21 cellular contexts compared by ENCODE assay signal in genomic region chr10:20181408-20181807, GRCh38.
DNase-seq lines count a peak whose midpoint lies in the region; ATAC-seq, FAIRE-seq and TF ChIP-seq lines count a peak whose summit lies in the region.
"Had no signal": no experiment of that assay in that cellular context is flagged by ENCODE, and none has a peak within 500 bp of the region (broad histone marks: within the 10 kb centered on the region; RNA-seq: fewer than 3 reads in every experiment).

No MANE protein-coding gene starts in this region.

- no peak overlapping the region for H3K4me3 ChIP-seq in A549
- no peak overlapping the region for H3K4me3 ChIP-seq in colonic mucosa
- H3K4me3 ChIP-seq: Peyer's patch had no signal

- CTCF ChIA-PET in A549 (lab: Yijun Ruan, JAX) = interaction anchor here (0.5 kb wide), 1 partner anchor 1784 kb away, joined by 3 read pairs; no protein-coding TSS in a partner anchor

- TF ChIP-seq CTCF in A549 (IDR thresholded peaks at IDR 0.05) (no peak), colonic mucosa (IDR thresholded peaks at IDR 0.05) (no peak)

- POLR2A ChIA-PET in A549 (lab: Yijun Ruan, JAX) = no interaction called here

- no peaks in the 10 kb centered on the region for H3K36me3 ChIP-seq in colonic mucosa

- WGBS in A549 (ENCODE audit: missing lambda C conversion rate) = 12% methylated on average over 4 of the region's 4 CpGs

- TF ChIP-seq POLR2A in A549 (IDR thresholded peaks at IDR 0.05; ENCODE audit: low read length) = no peak

- H3K4me1 ChIP-seq in A549 (no peaks in the 10 kb centered on the region), colonic mucosa (no peaks in the 10 kb centered on the region)
- H3K4me1 ChIP-seq: Peyer's patch had no signal

- H3K27ac ChIP-seq in A549 (no peak overlapping the region), colonic mucosa (no peak overlapping the region)
- H3K27ac ChIP-seq: Peyer's patch had no signal

- no peak overlapping the region for H3K9ac ChIP-seq in colonic mucosa (ENCODE audit: low read depth in 2 of 2, low read length in 2 of 2)

- 0 out of 3 replicates have a peak overlapping the region, but pooled peaks have one; percentile 27 for H3K4me2 ChIP-seq in A549

- no peak for TF ChIP-seq EP300 in A549 (IDR thresholded peaks at IDR 0.05)

- intact Hi-C loops in colonic mucosa (cut with DNase I) = no loop called here

- TF ChIP-seq RAD21 in A549 (conservative IDR thresholded peaks at IDR 0.05 in 1 of 2, IDR thresholded peaks at IDR 0.05 in 1 of 2) = no peak

- ATAC-seq in A549 (no peak), HG02798 (IDR thresholded peaks at IDR 0.05; ENCODE audit: poor library complexity, unreplicated experiment) (peak; percentile 46), GM18873 (IDR thresholded peaks at IDR 0.05; ENCODE audit: low FRiP score, unreplicated experiment) (no peak)

- no peak for DNase-seq in A549 (ENCODE audit: low read depth in 1 of 2, low spot score in 1 of 2)
- DNase-seq in globus pallidus (ENCODE audit: low spot score) = peak; percentile 47
- peak; percentile 11 for DNase-seq in pons (ENCODE audit: low spot score)
- no peak for DNase-seq in NCI-H82 treated with DMSO at 0.1 percent for 48 hours (lab: John Stamatoyannopoulos, UW; ENCODE audit: unreplicated experiment)
- DNase-seq in colonic mucosa = no peak
- DNase-seq in KG1 (lab: John Stamatoyannopoulos, UW) = no peak
- DNase-seq: 8988T; Caco-2; CD4-positive, alpha-beta T cell; GOT3; NCI-H1092; NCI-H1436 treated with DMSO at 0.1 percent for 48 hours; NCI-H2029; NCI-H2171; NCI-H526; NK-92 treated with Interleukin-12 subunit alpha and Interleukin-12 subunit beta, amount 100 ng/mL, for 24 hours; Peyer's patch; Right ventricle myocardium superior had no signal

- FAIRE-seq in A549 (lab: Jason Lieb, UNC) = no peak
- FAIRE-seq: G401.6 had no signal

- H3K9me3 ChIP-seq in A549 (no peaks in the 10 kb centered on the region), colonic mucosa (no peaks in the 10 kb centered on the region)
- H3K9me3 ChIP-seq: Caco-2, Peyer's patch had no signal

- H3K27me3 ChIP-seq in colonic mucosa = no peaks in the 10 kb centered on the region
- H3K27me3 ChIP-seq: Peyer's patch had no signal

TF ChIP-seq in A549, 52 proteins besides CTCF, POLR2A, EP300 and RAD21:
- TF ChIP-seq ZFP36 (IDR thresholded peaks at IDR 0.05; ENCODE audit: borderline replicate concordance, partially characterized antibody) = no peak
- no peak for TF ChIP-seq KDM1A (IDR thresholded peaks at IDR 0.05; ENCODE audit: low read depth)
- no peak for TF ChIP-seq FOSB (CRISPR knock-in tag; IDR thresholded peaks at IDR 0.05)
- no peak for TF ChIP-seq MAFK (IDR thresholded peaks at IDR 0.05; ENCODE audit: partially characterized antibody)
- no peak for TF ChIP-seq CBX8 (IDR thresholded peaks at IDR 0.05)
- TF ChIP-seq, protein P1, sequence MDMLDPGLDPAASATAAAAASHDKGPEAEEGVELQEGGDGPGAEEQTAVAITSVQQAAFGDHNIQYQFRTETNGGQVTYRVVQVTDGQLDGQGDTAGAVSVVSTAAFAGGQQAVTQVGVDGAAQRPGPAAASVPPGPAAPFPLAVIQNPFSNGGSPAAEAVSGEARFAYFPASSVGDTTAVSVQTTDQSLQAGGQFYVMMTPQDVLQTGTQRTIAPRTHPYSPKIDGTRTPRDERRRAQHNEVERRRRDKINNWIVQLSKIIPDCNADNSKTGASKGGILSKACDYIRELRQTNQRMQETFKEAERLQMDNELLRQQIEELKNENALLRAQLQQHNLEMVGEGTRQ (IDR thresholded peaks at IDR 0.05) = no peak
- no peak for TF ChIP-seq REST (IDR thresholded peaks at IDR 0.05)
- no peak for TF ChIP-seq ZSCAN20 (CRISPR knock-in tag; IDR thresholded peaks at IDR 0.05)
- no peak for TF ChIP-seq POLR2AphosphoS2 (conservative IDR thresholded peaks at IDR 0.05; ENCODE audit: low read length)
- no peak for TF ChIP-seq SMC3 (IDR thresholded peaks at IDR 0.05)
- no peak for TF ChIP-seq RNF2 (IDR thresholded peaks at IDR 0.05; ENCODE audit: borderline replicate concordance, low read depth)
- TF ChIP-seq, protein P2, sequence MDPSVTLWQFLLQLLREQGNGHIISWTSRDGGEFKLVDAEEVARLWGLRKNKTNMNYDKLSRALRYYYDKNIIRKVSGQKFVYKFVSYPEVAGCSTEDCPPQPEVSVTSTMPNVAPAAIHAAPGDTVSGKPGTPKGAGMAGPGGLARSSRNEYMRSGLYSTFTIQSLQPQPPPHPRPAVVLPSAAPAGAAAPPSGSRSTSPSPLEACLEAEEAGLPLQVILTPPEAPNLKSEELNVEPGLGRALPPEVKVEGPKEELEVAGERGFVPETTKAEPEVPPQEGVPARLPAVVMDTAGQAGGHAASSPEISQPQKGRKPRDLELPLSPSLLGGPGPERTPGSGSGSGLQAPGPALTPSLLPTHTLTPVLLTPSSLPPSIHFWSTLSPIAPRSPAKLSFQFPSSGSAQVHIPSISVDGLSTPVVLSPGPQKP (IDR thresholded peaks at IDR 0.05; ENCODE audit: low read depth, low read length) = no peak
- TF ChIP-seq ZNF302 (CRISPR knock-in tag; IDR thresholded peaks at IDR 0.05) = no peak
- TF ChIP-seq HOXA7 (CRISPR knock-in tag; IDR thresholded peaks at IDR 0.05) = no peak
- no peak for TF ChIP-seq NR3C1 (IDR thresholded peaks at IDR 0.05)
- no peak for TF ChIP-seq EHF (CRISPR knock-in tag; IDR thresholded peaks at IDR 0.05)
- TF ChIP-seq TP53 (CRISPR knock-in tag; IDR thresholded peaks at IDR 0.05) = no peak

Comparison
In these comparisons a context has a peak if more than half of its experiments do, and no peak if none do; other contexts are left out.
1. DNase-seq: peak in globus pallidus (single experiment) and pons (single experiment); none in A549 (0 of 2), NCI-H82 treated with DMSO at 0.1 percent for 48 hours (single experiment), colonic mucosa (single experiment) and KG1 (single experiment).